ENCODE assay signal across 10 cellular contexts in the genomic region with DNA sequence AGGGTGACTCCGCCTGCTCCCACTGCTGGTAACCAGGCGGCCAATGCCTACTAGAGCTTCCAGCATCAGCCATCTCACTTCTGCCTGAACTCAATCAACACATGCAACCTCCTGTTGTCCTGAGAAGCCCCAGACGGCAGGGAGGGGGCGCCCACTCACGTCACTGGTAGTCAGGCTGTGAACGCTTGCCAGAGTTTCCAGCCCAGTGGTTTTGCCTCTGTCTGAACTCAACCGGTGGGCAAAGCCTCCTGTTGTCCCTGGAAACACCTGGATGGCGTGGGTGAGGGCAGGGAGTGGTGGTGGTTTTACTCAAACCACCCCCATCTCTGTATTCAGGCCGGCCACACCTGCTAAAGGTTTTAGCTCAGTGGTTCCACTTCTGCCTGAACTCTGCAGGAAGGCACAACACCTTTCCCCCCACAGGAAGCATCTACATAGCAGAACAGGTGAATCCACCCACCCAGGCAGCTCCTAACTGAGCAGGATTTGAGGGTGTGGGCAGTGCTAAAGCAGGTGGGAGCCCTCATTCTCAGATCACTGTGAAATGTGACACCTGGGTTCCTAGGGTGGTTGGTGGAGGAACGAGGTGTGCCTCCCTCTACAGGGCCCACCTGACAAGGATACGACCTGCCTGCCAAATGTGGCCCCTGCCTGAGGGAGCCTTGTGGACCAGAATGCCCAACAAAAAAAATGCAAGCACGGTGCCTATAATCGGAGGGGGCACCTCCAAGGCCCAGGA.
A peak's percentile ranks its signal among the peaks of the same experiment; 100 is the strongest.
DNase-seq lines count a peak whose midpoint lies in the region; ATAC-seq and TF ChIP-seq lines count a peak whose summit lies in the region.
"Had no signal": no experiment of that assay in that cellular context is flagged by ENCODE, and none has a peak within 500 bp of the region (broad histone marks: within the 10 kb centered on the region; RNA-seq: fewer than 3 reads in every experiment).

No MANE protein-coding gene starts in this region.

- no peak overlapping the region for H3K4me3 ChIP-seq in Peyer's patch
- H3K4me3 ChIP-seq: testis had no signal

- H3K9me3 Mint-ChIP-seq in stimulated activated memory B cell treated with anti-CD40 and anti-IgM and Interleukin-4, amounts not matched to agents 10 μg/mL and 1 μg/mL and 100 μg/mL, for 72 hours = peaks cover 4% of the 10 kb centered on the region

- no peaks in the 10 kb centered on the region for H3K27me3 Mint-ChIP-seq in stimulated activated memory B cell treated with anti-CD40 and anti-IgM and Interleukin-4, amounts not matched to agents 10 μg/mL and 1 μg/mL and 100 μg/mL, for 72 hours

- peak; percentile 37 for ATAC-seq in GM19455 (IDR thresholded peaks at IDR 0.05; ENCODE audit: unreplicated experiment)
- ATAC-seq in HG02970 (IDR thresholded peaks at IDR 0.05; ENCODE audit: low FRiP score, unreplicated experiment) = peak; percentile 27
- peak; percentile 36 for ATAC-seq in stimulated activated memory B cell treated with anti-CD40 and anti-IgM and Interleukin-4, amounts not matched to agents 10 μg/mL and 1 μg/mL and 100 μg/mL, for 72 hours

- peak; percentile 28 for DNase-seq in RPMI8226
- DNase-seq in Peyer's patch = no peak
- DNase-seq in cardiac septum (ENCODE audit: low spot score) = no peak
- no peak for DNase-seq in activated CD4-positive, alpha-beta T cell treated with anti-CD3 and anti-CD28 coated beads for 1 hour
- DNase-seq: central memory CD4-positive, alpha-beta T cell had no signal

- no peaks in the 10 kb centered on the region for H3K27me3 ChIP-seq in Peyer's patch
- H3K27me3 ChIP-seq: testis had no signal

- H3K4me1 ChIP-seq in Peyer's patch = peaks cover 0 to 6% (median 0%) of the 10 kb centered on the region in 4 donors
- H3K4me1 ChIP-seq: testis had no signal

- H3K36me3 Mint-ChIP-seq in stimulated activated memory B cell treated with anti-CD40 and anti-IgM and Interleukin-4, amounts not matched to agents 10 μg/mL and 1 μg/mL and 100 μg/mL, for 72 hours = no peaks in the 10 kb centered on the region
- H3K36me3 Mint-ChIP-seq: naive thymus-derived CD8-positive, alpha-beta T cell had no signal

- intact Hi-C loops in cardiac septum (cut with DNase I) = no loop called here

- no peak overlapping the region for H3K4me3 Mint-ChIP-seq in stimulated activated memory B cell treated with anti-CD40 and anti-IgM and Interleukin-4, amounts not matched to agents 10 μg/mL and 1 μg/mL and 100 μg/mL, for 72 hours
- H3K4me3 Mint-ChIP-seq: naive thymus-derived CD8-positive, alpha-beta T cell had no signal

- no peak for TF ChIP-seq CTCF in Peyer's patch (IDR thresholded peaks at IDR 0.05)

- no peaks in the 10 kb centered on the region for H3K4me1 Mint-ChIP-seq in stimulated activated memory B cell treated with anti-CD40 and anti-IgM and Interleukin-4, amounts not matched to agents 10 μg/mL and 1 μg/mL and 100 μg/mL, for 72 hours
- H3K4me1 Mint-ChIP-seq: naive thymus-derived CD8-positive, alpha-beta T cell had no signal

- peaks cover 0 to 16% (median 0%) of the 10 kb centered on the region in 4 donors for H3K9me3 ChIP-seq in Peyer's patch
- H3K9me3 ChIP-seq: testis had no signal

- H3K27ac ChIP-seq in Peyer's patch = no peak overlapping the region
- H3K27ac ChIP-seq: testis had no signal

- no peaks in the 10 kb centered on the region for H3K36me3 ChIP-seq in Peyer's patch

- no peak for TF ChIP-seq POLR2A in Peyer's patch (IDR thresholded peaks at IDR 0.05)

- no peak overlapping the region for H3K27ac Mint-ChIP-seq in stimulated activated memory B cell treated with anti-CD40 and anti-IgM and Interleukin-4, amounts not matched to agents 10 μg/mL and 1 μg/mL and 100 μg/mL, for 72 hours
- H3K27ac Mint-ChIP-seq: naive thymus-derived CD8-positive, alpha-beta T cell had no signal
